In genomic region chr18:58397385-58398132, GRCh38 we compare ENCODE assay signal across 1 cellular context.
TF ChIP-seq lines count a peak whose summit lies in the region.

No MANE protein-coding gene starts in this region.

TF ChIP-seq in HepG2, 621 proteins besides CTCF, POLR2A, EP300 and RAD21 (continued from another document):
- TF ChIP-seq TERF1 (CRISPR knock-in tag; IDR thresholded peaks at IDR 0.05) = no peak
- no peak for TF ChIP-seq ZNF512B (CRISPR knock-in tag; IDR thresholded peaks at IDR 0.05; ENCODE audit: borderline replicate concordance)
- TF ChIP-seq TBX2 (CRISPR knock-in tag; IDR thresholded peaks at IDR 0.05; ENCODE audit: borderline replicate concordance) = no peak
- TF ChIP-seq FOXC1 (CRISPR knock-in tag; IDR thresholded peaks at IDR 0.05; ENCODE audit: borderline replicate concordance) = no peak
- no peak for TF ChIP-seq IRX3 (CRISPR knock-in tag; IDR thresholded peaks at IDR 0.05; ENCODE audit: borderline replicate concordance, low read depth)
- TF ChIP-seq ATF7 (IDR thresholded peaks at IDR 0.05) = no peak
- TF ChIP-seq ATF7 (CRISPR knock-in tag; IDR thresholded peaks at IDR 0.05) = no peak
- no peak for TF ChIP-seq ZNF598 (CRISPR knock-in tag; IDR thresholded peaks at IDR 0.05; ENCODE audit: borderline replicate concordance)
- no peak for TF ChIP-seq REL (CRISPR knock-in tag; conservative IDR thresholded peaks at IDR 0.05)
- no peak for TF ChIP-seq THAP8 (CRISPR knock-in tag; IDR thresholded peaks at IDR 0.05; ENCODE audit: borderline replicate concordance)
- TF ChIP-seq ZBTB39 (CRISPR knock-in tag; IDR thresholded peaks at IDR 0.05) = no peak
- TF ChIP-seq HOXD1 (CRISPR knock-in tag; IDR thresholded peaks at IDR 0.05) = no peak
- TF ChIP-seq FLYWCH1 (CRISPR knock-in tag; IDR thresholded peaks at IDR 0.05) = no peak
- TF ChIP-seq RFX3 (CRISPR knock-in tag; IDR thresholded peaks at IDR 0.05) = no peak
- TF ChIP-seq GATA4 (IDR thresholded peaks at IDR 0.05; ENCODE audit: borderline replicate concordance, low read depth) = no peak
- TF ChIP-seq ZNF235 (CRISPR knock-in tag; IDR thresholded peaks at IDR 0.05; ENCODE audit: borderline replicate concordance) = no peak
- no peak for TF ChIP-seq ZNF878 (CRISPR knock-in tag; IDR thresholded peaks at IDR 0.05)
- no peak for TF ChIP-seq IKZF5 (CRISPR knock-in tag; IDR thresholded peaks at IDR 0.05)
- TF ChIP-seq HOMEZ (CRISPR knock-in tag; IDR thresholded peaks at IDR 0.05; ENCODE audit: low read depth) = 0 out of 2 replicates have a peak, but pooled peaks have one; percentile 26
- no peak for TF ChIP-seq AKNA (CRISPR knock-in tag; IDR thresholded peaks at IDR 0.05; ENCODE audit: borderline replicate concordance)
- no peak for TF ChIP-seq MEIS1 (CRISPR knock-in tag; IDR thresholded peaks at IDR 0.05; ENCODE audit: borderline replicate concordance)
- TF ChIP-seq ZNF296 (CRISPR knock-in tag; conservative IDR thresholded peaks at IDR 0.05) = no peak
- TF ChIP-seq POLR2AphosphoS5 (IDR thresholded peaks at IDR 0.05; ENCODE audit: low read depth, low read length) = peak; percentile 55
- no peak for TF ChIP-seq IRF9 (CRISPR knock-in tag; IDR thresholded peaks at IDR 0.05; ENCODE audit: borderline replicate concordance)
- TF ChIP-seq ZSCAN30 (CRISPR knock-in tag; IDR thresholded peaks at IDR 0.05) = no peak
- no peak for TF ChIP-seq ZNF280D (CRISPR knock-in tag; IDR thresholded peaks at IDR 0.05)
- TF ChIP-seq ZNF136 (CRISPR knock-in tag; IDR thresholded peaks at IDR 0.05; ENCODE audit: low read depth) = no peak
- no peak for TF ChIP-seq ZNF780A (CRISPR knock-in tag; IDR thresholded peaks at IDR 0.05)
- TF ChIP-seq KLF6 (CRISPR knock-in tag; IDR thresholded peaks at IDR 0.05) = no peak
- no peak for TF ChIP-seq HDAC6 (IDR thresholded peaks at IDR 0.05; ENCODE audit: low read depth, low read length)
- no peak for TF ChIP-seq ERF (CRISPR knock-in tag; IDR thresholded peaks at IDR 0.05)
